ENCODE assay signal across 8 cellular contexts in the genomic region with DNA sequence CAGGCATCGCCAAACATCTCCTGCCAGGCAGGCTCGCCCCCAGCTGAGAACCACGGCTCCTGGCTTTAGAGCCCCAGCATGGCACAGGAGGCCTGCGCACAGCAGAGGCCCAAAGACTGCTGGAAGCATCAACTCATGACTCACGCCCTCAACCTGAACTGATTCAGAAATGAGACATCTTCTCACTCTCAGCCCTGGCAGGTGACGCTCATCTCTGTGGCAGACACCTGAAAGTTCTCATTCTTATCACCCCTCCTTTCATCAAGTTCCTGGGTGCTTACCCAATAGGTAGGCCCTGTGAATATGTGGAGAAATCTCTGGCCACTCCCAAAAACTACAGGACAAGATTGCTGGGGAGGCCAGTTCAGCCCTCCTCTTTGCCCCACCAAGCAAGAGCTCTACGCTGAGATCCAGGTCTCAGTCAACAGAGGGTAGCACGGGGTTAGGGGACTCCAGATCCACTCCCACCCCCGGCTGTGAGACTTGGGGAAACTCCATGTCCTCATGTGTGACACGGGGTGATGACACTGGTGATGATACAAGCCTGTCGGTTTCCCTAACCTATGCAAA. TPM values are rescaled to one million over a fixed set of nuclear protein-coding genes. Genes with fewer than 3 reads are reported as not detected.
A peak's percentile ranks its signal among the peaks of the same experiment; 100 is the strongest.
DNase-seq lines count a peak whose midpoint lies in the region; ATAC-seq and TF ChIP-seq lines count a peak whose summit lies in the region.

No MANE protein-coding gene starts in this region.

- peak overlapping the region in 4 of 5 donors; percentile 16 to 84 (median 22) for H3K27ac ChIP-seq in adrenal gland

- intact Hi-C loops in adrenal gland (cut with DNase I): no loop called here

- H3K4me3 ChIP-seq in adrenal gland: no peak overlapping the region

- no peaks in the 10 kb centered on the region for H3K27me3 ChIP-seq in adrenal gland

- no peak for TF ChIP-seq CTCF in adrenal gland (IDR thresholded peaks at IDR 0.05)

- DNase-seq in T-helper 1 cell (peak; percentile 38 to 82 (median 56)), adrenal gland (no peak), amniotic stem cell (lab: John Stamatoyannopoulos, UW) (no peak), AG20443 (ENCODE audit: low spot score) (no peak), DMS53 (lab: John Stamatoyannopoulos, UW) (no peak)
- peak; percentile 63 to 78 for DNase-seq in stimulated activated CD4-positive, alpha-beta T cell treated with anti-CD3 and anti-CD28 coated beads, Interleukin-4, amount 100 ng/mL, for 48 hours (ENCODE audit: low read depth in 2 of 2)

- no peaks in the 10 kb centered on the region for H3K36me3 ChIP-seq in adrenal gland (replicated peaks in 1 of 2)

- H3K9me3 ChIP-seq in adrenal gland (replicated peaks in 1 of 3): no peaks in the 10 kb centered on the region

- WGBS in adrenal gland, 4 donors: 79 to 93% (median 90%) methylated on average over 11 of the region's 11 CpGs

- no peaks in the 10 kb centered on the region for H3K4me1 ChIP-seq in adrenal gland (replicated peaks in 1 of 2)

- ATAC-seq in GM18498 (IDR thresholded peaks at IDR 0.05; ENCODE audit: unreplicated experiment): peak; percentile 66
- peak; percentile 67 for ATAC-seq in HG02623 (IDR thresholded peaks at IDR 0.05; ENCODE audit: unreplicated experiment)

- TF ChIP-seq POLR2A in adrenal gland (IDR thresholded peaks at IDR 0.05): no peak

RNA-seq across cellular contexts. Expression of a gene that starts 11.3 kb away (rescaled TPM):
- total RNA-seq in adrenal gland: 1 to 10 TPM; 2.4 to 7.7 (median 5.2) TPM
- 1 to 10 TPM; 1.9 to 2.3 (median 2.1) TPM for polyA plus RNA-seq in adrenal gland

Comparison
In these comparisons a context has a peak if more than half of its experiments do, and no peak if none do; other contexts are left out.
1. DNase-seq: peak in T-helper 1 cell (5 of 5) and stimulated activated CD4-positive, alpha-beta T cell treated with anti-CD3 and anti-CD28 coated beads, Interleukin-4, amount 100 ng/mL, for 48 hours (2 of 2); none in adrenal gland (0 of 7), amniotic stem cell (single experiment), AG20443 (single experiment) and DMS53 (single experiment).